1 cellular context compared by ENCODE assay signal in the genomic region with DNA sequence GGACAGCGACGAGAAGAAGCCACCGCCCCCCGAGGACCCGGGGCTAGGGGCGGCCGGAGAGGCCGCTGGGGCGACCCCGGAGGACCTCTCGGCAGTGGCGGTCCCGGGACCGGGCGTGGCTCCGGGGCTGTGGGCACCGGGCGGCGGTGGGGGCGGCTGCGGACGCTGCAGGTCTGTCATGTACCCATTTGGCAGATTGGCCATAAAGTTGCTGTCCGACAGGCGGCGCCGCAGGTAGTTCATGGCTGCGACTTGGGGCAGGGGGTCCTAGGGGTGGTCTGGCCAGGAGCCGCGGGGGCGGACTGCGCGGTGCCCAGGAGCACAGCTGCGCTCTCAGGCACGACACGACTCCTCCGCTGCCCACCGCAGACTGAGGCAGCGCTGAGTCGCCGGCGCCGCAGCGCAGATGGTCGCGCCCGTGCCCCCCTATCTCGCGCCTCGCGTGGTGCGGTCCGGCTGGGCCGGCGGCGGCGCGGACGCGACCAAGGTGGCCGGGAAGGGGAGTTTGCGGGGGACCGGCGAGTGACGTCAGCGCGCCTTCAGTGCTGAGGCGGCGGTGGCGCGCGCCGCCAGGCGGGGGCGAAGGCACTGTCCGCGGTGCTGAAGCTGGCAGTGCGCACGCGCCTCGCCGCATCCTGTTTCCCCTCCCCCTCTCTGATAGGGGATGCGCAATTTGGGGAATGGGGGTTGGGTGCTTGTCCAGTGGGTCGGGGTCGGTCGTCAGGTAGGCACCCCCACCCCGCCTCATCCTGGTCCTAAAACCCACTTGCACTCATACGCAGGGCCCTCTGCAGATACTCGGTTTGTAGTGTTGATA.
TF ChIP-seq lines count a peak whose summit lies in the region.

A gene (minus strand): TSS at position 372 of the 817 bp plus-strand sequence. CDS start 129 bp downstream, at position 243.

TF ChIP-seq in HepG2, 621 proteins besides CTCF, POLR2A, EP300 and RAD21 (continued from another document and continues in another):
- TF ChIP-seq, protein P1, sequence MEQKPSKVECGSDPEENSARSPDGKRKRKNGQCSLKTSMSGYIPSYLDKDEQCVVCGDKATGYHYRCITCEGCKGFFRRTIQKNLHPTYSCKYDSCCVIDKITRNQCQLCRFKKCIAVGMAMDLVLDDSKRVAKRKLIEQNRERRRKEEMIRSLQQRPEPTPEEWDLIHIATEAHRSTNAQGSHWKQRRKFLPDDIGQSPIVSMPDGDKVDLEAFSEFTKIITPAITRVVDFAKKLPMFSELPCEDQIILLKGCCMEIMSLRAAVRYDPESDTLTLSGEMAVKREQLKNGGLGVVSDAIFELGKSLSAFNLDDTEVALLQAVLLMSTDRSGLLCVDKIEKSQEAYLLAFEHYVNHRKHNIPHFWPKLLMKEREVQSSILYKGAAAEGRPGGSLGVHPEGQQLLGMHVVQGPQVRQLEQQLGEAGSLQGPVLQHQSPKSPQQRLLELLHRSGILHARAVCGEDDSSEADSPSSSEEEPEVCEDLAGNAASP (CRISPR knock-in tag; IDR thresholded peaks at IDR 0.05; ENCODE audit: borderline replicate concordance) = peak; percentile 39; the same call in 1 of the 2 replicates
- TF ChIP-seq TOPORS (CRISPR knock-in tag; IDR thresholded peaks at IDR 0.05) = peak; percentile 87
- TF ChIP-seq, protein P2, sequence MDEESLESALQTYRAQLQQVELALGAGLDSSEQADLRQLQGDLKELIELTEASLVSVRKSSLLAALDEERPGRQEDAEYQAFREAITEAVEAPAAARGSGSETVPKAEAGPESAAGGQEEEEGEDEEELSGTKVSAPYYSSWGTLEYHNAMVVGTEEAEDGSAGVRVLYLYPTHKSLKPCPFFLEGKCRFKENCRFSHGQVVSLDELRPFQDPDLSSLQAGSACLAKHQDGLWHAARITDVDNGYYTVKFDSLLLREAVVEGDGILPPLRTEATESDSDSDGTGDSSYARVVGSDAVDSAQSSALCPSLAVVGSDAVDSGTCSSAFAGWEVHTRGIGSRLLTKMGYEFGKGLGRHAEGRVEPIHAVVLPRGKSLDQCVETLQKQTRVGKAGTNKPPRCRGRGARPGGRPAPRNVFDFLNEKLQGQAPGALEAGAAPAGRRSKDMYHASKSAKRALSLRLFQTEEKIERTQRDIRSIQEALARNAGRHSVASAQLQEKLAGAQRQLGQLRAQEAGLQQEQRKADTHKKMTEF (CRISPR knock-in tag; IDR thresholded peaks at IDR 0.05) = peak; percentile 43; the same call in 1 of the 2 replicates
- TF ChIP-seq ZNF563 (CRISPR knock-in tag; IDR thresholded peaks at IDR 0.05) = peak; percentile 73; the same call in 1 of the 2 replicates
- TF ChIP-seq ZNF768 (CRISPR knock-in tag; IDR thresholded peaks at IDR 0.05) = peak; percentile 30; the same call in 1 of the 2 replicates
- TF ChIP-seq MAFF (IDR thresholded peaks at IDR 0.05; ENCODE audit: low read depth, low read length) = no peak
- TF ChIP-seq ZNF441 (CRISPR knock-in tag; IDR thresholded peaks at IDR 0.05; ENCODE audit: borderline replicate concordance) = peak; percentile 49; the same call in 1 of the 2 replicates
- TF ChIP-seq ZNF629 (CRISPR knock-in tag; conservative IDR thresholded peaks at IDR 0.05) = peak; percentile 72
- TF ChIP-seq SRY (CRISPR knock-in tag; IDR thresholded peaks at IDR 0.05) = peak; percentile 80; the same call in 1 of the 2 replicates
- TF ChIP-seq FOXM1 (CRISPR knock-in tag; IDR thresholded peaks at IDR 0.05) = 0 out of 2 replicates have a peak, but pooled peaks have one; percentile 50
- TF ChIP-seq MLLT10 (CRISPR knock-in tag; IDR thresholded peaks at IDR 0.05) = no peak
- TF ChIP-seq, protein P3, sequence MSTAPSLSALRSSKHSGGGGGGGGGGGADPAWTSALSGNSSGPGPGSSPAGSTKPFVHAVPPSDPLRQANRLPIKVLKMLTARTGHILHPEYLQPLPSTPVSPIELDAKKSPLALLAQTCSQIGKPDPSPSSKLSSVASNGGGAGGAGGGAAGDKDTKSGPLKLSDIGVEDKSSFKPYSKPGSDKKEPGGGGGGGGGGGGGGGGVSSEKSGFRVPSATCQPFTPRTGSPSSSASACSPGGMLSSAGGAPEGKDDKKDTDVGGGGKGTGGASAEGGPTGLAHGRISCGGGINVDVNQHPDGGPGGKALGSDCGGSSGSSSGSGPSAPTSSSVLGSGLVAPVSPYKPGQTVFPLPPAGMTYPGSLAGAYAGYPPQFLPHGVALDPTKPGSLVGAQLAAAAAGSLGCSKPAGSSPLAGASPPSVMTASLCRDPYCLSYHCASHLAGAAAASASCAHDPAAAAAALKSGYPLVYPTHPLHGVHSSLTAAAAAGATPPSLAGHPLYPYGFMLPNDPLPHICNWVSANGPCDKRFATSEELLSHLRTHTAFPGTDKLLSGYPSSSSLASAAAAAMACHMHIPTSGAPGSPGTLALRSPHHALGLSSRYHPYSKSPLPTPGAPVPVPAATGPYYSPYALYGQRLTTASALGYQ (CRISPR knock-in tag; IDR thresholded peaks at IDR 0.05) = no peak
- TF ChIP-seq PCBP2 (optimal IDR thresholded peaks at IDR 0.05; ENCODE audit: low read depth, low read length, poor library complexity, severe bottlenecking) = no peak
- TF ChIP-seq FIP1L1 (IDR thresholded peaks at IDR 0.05; ENCODE audit: borderline replicate concordance, insufficient read depth, low read depth, low read length) = no peak
- no peak for TF ChIP-seq STAT5B (CRISPR knock-in tag; IDR thresholded peaks at IDR 0.05)
- peak; percentile 82 for TF ChIP-seq NFKB2 (CRISPR knock-in tag; IDR thresholded peaks at IDR 0.05; ENCODE audit: borderline replicate concordance)
- no peak for TF ChIP-seq NR2F1 (CRISPR knock-in tag; IDR thresholded peaks at IDR 0.05)
- TF ChIP-seq, protein P4, sequence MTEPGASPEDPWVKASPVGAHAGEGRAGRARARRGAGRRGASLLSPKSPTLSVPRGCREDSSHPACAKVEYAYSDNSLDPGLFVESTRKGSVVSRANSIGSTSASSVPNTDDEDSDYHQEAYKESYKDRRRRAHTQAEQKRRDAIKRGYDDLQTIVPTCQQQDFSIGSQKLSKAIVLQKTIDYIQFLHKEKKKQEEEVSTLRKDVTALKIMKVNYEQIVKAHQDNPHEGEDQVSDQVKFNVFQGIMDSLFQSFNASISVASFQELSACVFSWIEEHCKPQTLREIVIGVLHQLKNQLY (CRISPR knock-in tag; IDR thresholded peaks at IDR 0.05) = no peak
- TF ChIP-seq NRL (CRISPR knock-in tag; IDR thresholded peaks at IDR 0.05; ENCODE audit: borderline replicate concordance) = no peak
- TF ChIP-seq, protein P5, sequence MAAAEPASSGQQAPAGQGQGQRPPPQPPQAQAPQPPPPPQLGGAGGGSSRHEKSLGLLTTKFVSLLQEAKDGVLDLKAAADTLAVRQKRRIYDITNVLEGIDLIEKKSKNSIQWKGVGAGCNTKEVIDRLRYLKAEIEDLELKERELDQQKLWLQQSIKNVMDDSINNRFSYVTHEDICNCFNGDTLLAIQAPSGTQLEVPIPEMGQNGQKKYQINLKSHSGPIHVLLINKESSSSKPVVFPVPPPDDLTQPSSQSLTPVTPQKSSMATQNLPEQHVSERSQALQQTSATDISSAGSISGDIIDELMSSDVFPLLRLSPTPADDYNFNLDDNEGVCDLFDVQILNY (CRISPR knock-in tag; conservative IDR thresholded peaks at IDR 0.05) = no peak; the same call in 1 of the 2 replicates
- TF ChIP-seq YEATS4 (CRISPR knock-in tag; IDR thresholded peaks at IDR 0.05; ENCODE audit: borderline replicate concordance) = 0 out of 2 replicates have a peak, but pooled peaks have one; percentile 34
- TF ChIP-seq, protein P6, sequence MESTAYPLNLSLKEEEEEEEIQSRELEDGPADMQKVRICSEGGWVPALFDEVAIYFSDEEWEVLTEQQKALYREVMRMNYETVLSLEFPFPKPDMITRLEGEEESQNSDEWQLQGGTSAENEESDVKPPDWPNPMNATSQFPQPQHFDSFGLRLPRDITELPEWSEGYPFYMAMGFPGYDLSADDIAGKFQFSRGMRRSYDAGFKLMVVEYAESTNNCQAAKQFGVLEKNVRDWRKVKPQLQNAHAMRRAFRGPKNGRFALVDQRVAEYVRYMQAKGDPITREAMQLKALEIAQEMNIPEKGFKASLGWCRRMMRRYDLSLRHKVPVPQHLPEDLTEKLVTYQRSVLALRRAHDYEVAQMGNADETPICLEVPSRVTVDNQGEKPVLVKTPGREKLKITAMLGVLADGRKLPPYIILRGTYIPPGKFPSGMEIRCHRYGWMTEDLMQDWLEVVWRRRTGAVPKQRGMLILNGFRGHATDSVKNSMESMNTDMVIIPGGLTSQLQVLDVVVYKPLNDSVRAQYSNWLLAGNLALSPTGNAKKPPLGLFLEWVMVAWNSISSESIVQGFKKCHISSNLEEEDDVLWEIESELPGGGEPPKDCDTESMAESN (CRISPR knock-in tag; conservative IDR thresholded peaks at IDR 0.05) = peak; percentile 58; the same call in 1 of the 2 replicates
- peak; percentile 84 for TF ChIP-seq HOXA5 (CRISPR knock-in tag; IDR thresholded peaks at IDR 0.05)
- TF ChIP-seq ZSCAN25 (CRISPR knock-in tag; IDR thresholded peaks at IDR 0.05) = 0 out of 2 replicates have a peak, but pooled peaks have one; percentile 36
- peak; percentile 64 for TF ChIP-seq GABPB1 (CRISPR knock-in tag; IDR thresholded peaks at IDR 0.05)
- 0 out of 2 replicates have a peak, but pooled peaks have one; percentile 48 for TF ChIP-seq KMT2B (CRISPR knock-in tag; IDR thresholded peaks at IDR 0.05)
- TF ChIP-seq, protein P7, sequence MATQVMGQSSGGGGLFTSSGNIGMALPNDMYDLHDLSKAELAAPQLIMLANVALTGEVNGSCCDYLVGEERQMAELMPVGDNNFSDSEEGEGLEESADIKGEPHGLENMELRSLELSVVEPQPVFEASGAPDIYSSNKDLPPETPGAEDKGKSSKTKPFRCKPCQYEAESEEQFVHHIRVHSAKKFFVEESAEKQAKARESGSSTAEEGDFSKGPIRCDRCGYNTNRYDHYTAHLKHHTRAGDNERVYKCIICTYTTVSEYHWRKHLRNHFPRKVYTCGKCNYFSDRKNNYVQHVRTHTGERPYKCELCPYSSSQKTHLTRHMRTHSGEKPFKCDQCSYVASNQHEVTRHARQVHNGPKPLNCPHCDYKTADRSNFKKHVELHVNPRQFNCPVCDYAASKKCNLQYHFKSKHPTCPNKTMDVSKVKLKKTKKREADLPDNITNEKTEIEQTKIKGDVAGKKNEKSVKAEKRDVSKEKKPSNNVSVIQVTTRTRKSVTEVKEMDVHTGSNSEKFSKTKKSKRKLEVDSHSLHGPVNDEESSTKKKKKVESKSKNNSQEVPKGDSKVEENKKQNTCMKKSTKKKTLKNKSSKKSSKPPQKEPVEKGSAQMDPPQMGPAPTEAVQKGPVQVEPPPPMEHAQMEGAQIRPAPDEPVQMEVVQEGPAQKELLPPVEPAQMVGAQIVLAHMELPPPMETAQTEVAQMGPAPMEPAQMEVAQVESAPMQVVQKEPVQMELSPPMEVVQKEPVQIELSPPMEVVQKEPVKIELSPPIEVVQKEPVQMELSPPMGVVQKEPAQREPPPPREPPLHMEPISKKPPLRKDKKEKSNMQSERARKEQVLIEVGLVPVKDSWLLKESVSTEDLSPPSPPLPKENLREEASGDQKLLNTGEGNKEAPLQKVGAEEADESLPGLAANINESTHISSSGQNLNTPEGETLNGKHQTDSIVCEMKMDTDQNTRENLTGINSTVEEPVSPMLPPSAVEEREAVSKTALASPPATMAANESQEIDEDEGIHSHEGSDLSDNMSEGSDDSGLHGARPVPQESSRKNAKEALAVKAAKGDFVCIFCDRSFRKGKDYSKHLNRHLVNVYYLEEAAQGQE (IDR thresholded peaks at IDR 0.05; ENCODE audit: borderline replicate concordance in 1 of 2, low read depth in 1 of 2, low read length in 2 of 2) = peak in 1 of 2 experiments; percentile 97
- TF ChIP-seq ZC3H4 (CRISPR knock-in tag; IDR thresholded peaks at IDR 0.05; ENCODE audit: borderline replicate concordance) = no peak
- no peak for TF ChIP-seq ZKSCAN1 (IDR thresholded peaks at IDR 0.05; ENCODE audit: low read length)
- TF ChIP-seq, protein P8, sequence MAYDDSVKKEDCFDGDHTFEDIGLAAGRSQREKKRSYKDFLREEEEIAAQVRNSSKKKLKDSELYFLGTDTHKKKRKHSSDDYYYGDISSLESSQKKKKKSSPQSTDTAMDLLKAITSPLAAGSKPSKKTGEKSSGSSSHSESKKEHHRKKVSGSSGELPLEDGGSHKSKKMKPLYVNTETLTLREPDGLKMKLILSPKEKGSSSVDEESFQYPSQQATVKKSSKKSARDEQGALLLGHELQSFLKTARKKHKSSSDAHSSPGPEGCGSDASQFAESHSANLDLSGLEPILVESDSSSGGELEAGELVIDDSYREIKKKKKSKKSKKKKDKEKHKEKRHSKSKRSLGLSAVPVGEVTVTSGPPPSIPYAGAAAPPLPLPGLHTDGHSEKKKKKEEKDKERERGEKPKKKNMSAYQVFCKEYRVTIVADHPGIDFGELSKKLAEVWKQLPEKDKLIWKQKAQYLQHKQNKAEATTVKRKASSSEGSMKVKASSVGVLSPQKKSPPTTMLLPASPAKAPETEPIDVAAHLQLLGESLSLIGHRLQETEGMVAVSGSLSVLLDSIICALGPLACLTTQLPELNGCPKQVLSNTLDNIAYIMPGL (CRISPR knock-in tag; IDR thresholded peaks at IDR 0.05; ENCODE audit: borderline replicate concordance in 1 of 2, low read depth in 1 of 2) = no peak
- no peak for TF ChIP-seq ZNF382 (CRISPR knock-in tag; IDR thresholded peaks at IDR 0.05; ENCODE audit: borderline replicate concordance)
- TF ChIP-seq MEIS2 (CRISPR knock-in tag; IDR thresholded peaks at IDR 0.05) = peak; percentile 54; the same call in 1 of the 2 replicates
- no peak for TF ChIP-seq IKZF4 (CRISPR knock-in tag; IDR thresholded peaks at IDR 0.05; ENCODE audit: borderline replicate concordance, low read depth, not compliant biosample characterization)
- TF ChIP-seq, protein P9, sequence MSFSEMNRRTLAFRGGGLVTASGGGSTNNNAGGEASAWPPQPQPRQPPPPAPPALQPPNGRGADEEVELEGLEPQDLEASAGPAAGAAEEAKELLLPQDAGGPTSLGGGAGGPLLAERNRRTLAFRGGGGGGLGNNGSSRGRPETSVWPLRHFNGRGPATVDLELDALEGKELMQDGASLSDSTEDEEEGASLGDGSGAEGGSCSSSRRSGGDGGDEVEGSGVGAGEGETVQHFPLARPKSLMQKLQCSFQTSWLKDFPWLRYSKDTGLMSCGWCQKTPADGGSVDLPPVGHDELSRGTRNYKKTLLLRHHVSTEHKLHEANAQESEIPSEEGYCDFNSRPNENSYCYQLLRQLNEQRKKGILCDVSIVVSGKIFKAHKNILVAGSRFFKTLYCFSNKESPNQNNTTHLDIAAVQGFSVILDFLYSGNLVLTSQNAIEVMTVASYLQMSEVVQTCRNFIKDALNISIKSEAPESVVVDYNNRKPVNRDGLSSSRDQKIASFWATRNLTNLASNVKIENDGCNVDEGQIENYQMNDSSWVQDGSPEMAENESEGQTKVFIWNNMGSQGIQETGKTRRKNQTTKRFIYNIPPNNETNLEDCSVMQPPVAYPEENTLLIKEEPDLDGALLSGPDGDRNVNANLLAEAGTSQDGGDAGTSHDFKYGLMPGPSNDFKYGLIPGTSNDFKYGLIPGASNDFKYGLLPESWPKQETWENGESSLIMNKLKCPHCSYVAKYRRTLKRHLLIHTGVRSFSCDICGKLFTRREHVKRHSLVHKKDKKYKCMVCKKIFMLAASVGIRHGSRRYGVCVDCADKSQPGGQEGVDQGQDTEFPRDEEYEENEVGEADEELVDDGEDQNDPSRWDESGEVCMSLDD (CRISPR knock-in tag; IDR thresholded peaks at IDR 0.05; ENCODE audit: borderline replicate concordance) = peak; percentile 73; the same call in 1 of the 2 replicates
